1 cellular context compared by ENCODE assay signal in the genomic region with DNA sequence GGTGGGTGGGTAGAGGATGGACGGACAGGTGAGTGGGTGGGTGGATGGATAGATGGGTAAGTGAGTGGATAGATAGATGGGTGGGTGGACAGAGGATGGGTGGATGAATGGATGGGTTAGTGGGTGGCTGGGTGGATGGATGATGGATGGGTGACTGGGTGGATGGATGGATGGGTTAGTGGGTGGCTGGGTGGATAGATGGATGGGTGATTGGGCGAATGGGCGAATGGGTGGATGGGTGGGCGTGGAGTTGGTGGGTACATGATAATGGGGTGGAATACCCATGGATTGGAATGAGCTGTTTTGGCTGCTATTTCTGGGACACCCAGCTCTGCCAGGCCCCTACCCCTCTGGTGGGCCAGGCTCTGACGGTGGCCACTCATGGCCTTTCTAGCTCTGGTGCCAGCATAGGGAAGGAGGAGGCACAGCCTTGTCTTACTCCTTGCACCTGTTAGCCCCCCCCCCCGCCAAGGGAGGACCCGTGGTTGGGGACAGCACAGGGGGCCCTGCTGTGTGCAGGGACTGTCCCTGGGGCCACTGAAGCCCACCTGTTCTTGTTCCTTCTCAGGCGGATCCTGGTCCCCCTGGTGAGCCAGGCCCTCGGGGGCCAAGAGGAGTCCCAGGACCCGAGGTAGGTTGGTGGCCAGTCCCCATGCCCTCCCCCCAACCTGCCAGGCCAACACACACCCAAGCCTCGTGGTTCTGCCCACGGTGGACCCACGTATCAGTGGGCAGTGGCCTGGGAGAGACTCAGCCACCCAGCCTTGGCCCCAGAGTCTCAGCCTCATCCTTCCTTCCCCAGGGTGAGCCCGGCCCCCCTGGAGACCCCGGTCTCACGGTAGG.
TF ChIP-seq lines count a peak whose summit lies in the region.

No MANE protein-coding gene starts in this region.

TF ChIP-seq in K562, 482 proteins besides CTCF, POLR2A, EP300 and RAD21:
- no peak for TF ChIP-seq SETDB1 (IDR thresholded peaks at IDR 0.05; ENCODE audit: low read length)
- TF ChIP-seq, protein P1, sequence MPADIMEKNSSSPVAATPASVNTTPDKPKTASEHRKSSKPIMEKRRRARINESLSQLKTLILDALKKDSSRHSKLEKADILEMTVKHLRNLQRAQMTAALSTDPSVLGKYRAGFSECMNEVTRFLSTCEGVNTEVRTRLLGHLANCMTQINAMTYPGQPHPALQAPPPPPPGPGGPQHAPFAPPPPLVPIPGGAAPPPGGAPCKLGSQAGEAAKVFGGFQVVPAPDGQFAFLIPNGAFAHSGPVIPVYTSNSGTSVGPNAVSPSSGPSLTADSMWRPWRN (IDR thresholded peaks at IDR 0.05; ENCODE audit: low read depth), result no peak
- peak; percentile 5 for TF ChIP-seq HMGN3 (IDR thresholded peaks at IDR 0.05; ENCODE audit: borderline replicate concordance, extremely low read depth, insufficient read length, low read depth, low read length)
- peak; percentile 26 for TF ChIP-seq CREBBP (IDR thresholded peaks at IDR 0.05; ENCODE audit: low read depth, low read length)
- TF ChIP-seq, protein P2, sequence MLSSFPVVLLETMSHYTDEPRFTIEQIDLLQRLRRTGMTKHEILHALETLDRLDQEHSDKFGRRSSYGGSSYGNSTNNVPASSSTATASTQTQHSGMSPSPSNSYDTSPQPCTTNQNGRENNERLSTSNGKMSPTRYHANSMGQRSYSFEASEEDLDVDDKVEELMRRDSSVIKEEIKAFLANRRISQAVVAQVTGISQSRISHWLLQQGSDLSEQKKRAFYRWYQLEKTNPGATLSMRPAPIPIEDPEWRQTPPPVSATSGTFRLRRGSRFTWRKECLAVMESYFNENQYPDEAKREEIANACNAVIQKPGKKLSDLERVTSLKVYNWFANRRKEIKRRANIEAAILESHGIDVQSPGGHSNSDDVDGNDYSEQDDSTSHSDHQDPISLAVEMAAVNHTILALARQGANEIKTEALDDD (IDR thresholded peaks at IDR 0.05), result no peak
- peak; percentile 18; the same call in 1 of the 2 replicates for TF ChIP-seq EGR1 (conservative IDR thresholded peaks at IDR 0.05)
